ENCODE assay signal across 27 cellular contexts in the genomic region with DNA sequence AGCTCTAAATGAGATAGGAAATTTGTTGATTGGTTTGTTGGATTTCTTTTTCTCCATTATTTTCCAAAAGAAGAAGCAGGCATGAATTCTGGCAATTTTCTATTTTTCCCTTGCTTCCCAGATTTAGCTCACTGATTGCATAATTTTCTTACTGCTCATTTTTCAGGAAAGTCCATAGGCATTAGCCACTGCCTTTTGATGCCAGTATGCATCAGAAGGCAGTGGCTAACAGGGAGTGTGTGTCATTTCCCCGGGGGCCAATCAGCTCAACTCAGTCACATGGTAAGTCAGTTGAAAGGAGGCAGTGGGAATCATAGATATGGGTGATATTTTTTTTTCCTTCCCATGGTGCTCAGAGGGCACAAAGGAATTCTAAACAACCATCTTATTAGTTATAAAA.
DNase-seq lines count a peak whose midpoint lies in the region; ATAC-seq and TF ChIP-seq lines count a peak whose summit lies in the region.
"Had no signal": no experiment of that assay in that cellular context is flagged by ENCODE, and none has a peak within 500 bp of the region (broad histone marks: within the 10 kb centered on the region; RNA-seq: fewer than 3 reads in every experiment).

No MANE protein-coding gene starts in this region.

- CTCF ChIA-PET in MCF 10A (lab: Yijun Ruan, JAX): no interaction called here
- CTCF ChIA-PET in RWPE1 (lab: Yijun Ruan, JAX): interaction anchor here (0.7 kb wide), 1 partner anchor 486 kb away, joined by 3 read pairs; no protein-coding TSS in a partner anchor

- DNase-seq in MCF 10A (ENCODE audit: unreplicated experiment) (peak; percentile 41), breast epithelium (ENCODE audit: low spot score in 2 of 2) (no peak), RWPE1 (ENCODE audit: low spot score) (peak; percentile 27), fibroblast of mammary gland (ENCODE audit: low read depth) (peak; percentile 89), aorta (peak; percentile 62 to 77), NCI-H2029 (lab: John Stamatoyannopoulos, UW) (no peak), NAMALWA (ENCODE audit: low spot score) (no peak), chondrocyte (ENCODE audit: low spot score) (no peak)
- DNase-seq: 8988T; activated CD4-positive, CD25-positive, alpha-beta regulatory T cell treated with anti-CD3 and anti-CD28 coated beads, Interleukin-2, amount 50 U/mL, for 72 hours; activated CD8-positive, alpha-beta T cell treated with anti-CD3 and anti-CD28 coated beads for 36 hours; activated naive CD8-positive, alpha-beta T cell treated with anti-CD3 and anti-CD28 coated beads, Interleukin-2, amount 10 ng/mL, durations not matched to agents 7 days and 5 days; effector CD4-positive, alpha-beta T cell; gastrocnemius medialis; hippocampal formation; immature natural killer cell; KBM-7; left ventricle myocardium inferior; naive thymus-derived CD8-positive, alpha-beta T cell; NCI-H1048; NCI-H2029 treated with DMSO at 0.1 percent for 48 hours; NCI-H226; SHP77 treated with DMSO at 0.1 percent for 48 hours; T-cell had no signal

- no peaks in the 10 kb centered on the region for H3K36me3 ChIP-seq in breast epithelium
- H3K36me3 ChIP-seq in aorta (ENCODE audit: control insufficient read depth in 1 of 2, insufficient read depth in 2 of 2, low read length in 1 of 2): no peaks in the 10 kb centered on the region
- H3K36me3 ChIP-seq: BLaER1, gastrocnemius medialis, left ventricle myocardium inferior had no signal

- intact Hi-C loops in MCF 10A (cut with micrococcal nuclease) (no loop called here), breast epithelium (cut with DNase I; ENCODE audit: low total_unique reads) (no loop called here), aorta (cut with DNase I) (no loop called here)

- no peaks in the 10 kb centered on the region for H3K27me3 ChIP-seq in breast epithelium
- no peaks in the 10 kb centered on the region for H3K27me3 ChIP-seq in aorta (ENCODE audit: control insufficient read depth in 1 of 2, insufficient read depth in 2 of 2, low read length in 1 of 2)
- H3K27me3 ChIP-seq: BLaER1, gastrocnemius medialis had no signal

- POLR2A ChIA-PET in MCF 10A (lab: Yijun Ruan, JAX): no interaction called here
- POLR2A ChIA-PET in RWPE1 (lab: Yijun Ruan, JAX; ENCODE audit: low non-redundant PET): no interaction called here

- ATAC-seq in aorta (ENCODE audit: low FRiP score): no peak
- ATAC-seq: activated CD8-positive, alpha-beta T cell treated with anti-CD3 and anti-CD28 coated beads for 36 hours; gastrocnemius medialis; naive thymus-derived CD8-positive, alpha-beta T cell; T-cell had no signal

- no peak overlapping the region for H3K27ac Mint-ChIP-seq in MCF 10A (ENCODE audit: low read depth, unreplicated experiment)
- H3K27ac Mint-ChIP-seq in chondrocyte (ENCODE audit: unreplicated experiment): no peak overlapping the region
- H3K27ac Mint-ChIP-seq: activated CD8-positive, alpha-beta T cell treated with anti-CD3 and anti-CD28 coated beads for 36 hours; activated naive CD8-positive, alpha-beta T cell treated with anti-CD3 and anti-CD28 coated beads, Interleukin-2, amount 10 ng/mL, durations not matched to agents 7 days and 5 days; immature natural killer cell; mesothelial cell of epicardium; naive thymus-derived CD8-positive, alpha-beta T cell; T-cell had no signal

- peaks cover 0 to under 1% of the 10 kb centered on the region in 2 donors for H3K9me3 ChIP-seq in breast epithelium
- peaks cover 1% of the 10 kb centered on the region for H3K9me3 ChIP-seq in aorta (ENCODE audit: control insufficient read depth, low read length)
- H3K9me3 ChIP-seq: gastrocnemius medialis had no signal

- H3K36me3 Mint-ChIP-seq in MCF 10A (ENCODE audit: insufficient read depth, unreplicated experiment) (no peaks in the 10 kb centered on the region), chondrocyte (ENCODE audit: low read depth) (no peaks in the 10 kb centered on the region)
- H3K36me3 Mint-ChIP-seq: activated naive CD8-positive, alpha-beta T cell treated with anti-CD3 and anti-CD28 coated beads, Interleukin-2, amount 10 ng/mL, durations not matched to agents 7 days and 5 days; immature natural killer cell; mesothelial cell of epicardium; T-cell had no signal

- H3K27me3 Mint-ChIP-seq in MCF 10A (ENCODE audit: insufficient read depth, unreplicated experiment) (no peaks in the 10 kb centered on the region), chondrocyte (ENCODE audit: low read depth) (no peaks in the 10 kb centered on the region)
- H3K27me3 Mint-ChIP-seq: activated CD8-positive, alpha-beta T cell treated with anti-CD3 and anti-CD28 coated beads for 36 hours; activated naive CD8-positive, alpha-beta T cell treated with anti-CD3 and anti-CD28 coated beads, Interleukin-2, amount 10 ng/mL, durations not matched to agents 7 days and 5 days; naive thymus-derived CD8-positive, alpha-beta T cell; T-cell had no signal

- TF ChIP-seq CTCF in MCF 10A (IDR thresholded peaks at IDR 0.05; ENCODE audit: unreplicated experiment) (no peak), breast epithelium (IDR thresholded peaks at IDR 0.05) (no peak), RWPE1 (conservative IDR thresholded peaks at IDR 0.05; ENCODE audit: low read depth) (no peak), fibroblast of mammary gland (conservative IDR thresholded peaks at IDR 0.05; ENCODE audit: control insufficient read depth, insufficient read depth, low read depth, low read length) (no peak), chondrocyte (IDR thresholded peaks at IDR 0.05) (no peak)

- H3K4me1 ChIP-seq in breast epithelium: no peaks in the 10 kb centered on the region
- no peaks in the 10 kb centered on the region for H3K4me1 ChIP-seq in aorta (ENCODE audit: control insufficient read depth in 1 of 2, insufficient read depth in 2 of 2, low read length in 2 of 2)
- H3K4me1 ChIP-seq: gastrocnemius medialis, left ventricle myocardium inferior had no signal

- H3K4me3 ChIP-seq in breast epithelium (no peak overlapping the region), fibroblast of mammary gland (ENCODE audit: control insufficient read depth, low read depth, low read length) (no peak overlapping the region), aorta (ENCODE audit: low read length in 2 of 2) (no peak overlapping the region)
- H3K4me3 ChIP-seq: BLaER1, gastrocnemius medialis, left ventricle myocardium inferior, smooth muscle cell had no signal

- no TSS peak for BruUV-seq in MCF 10A (replicated peaks; lab: Mats Ljungman, UMichigan)

- no peak for TF ChIP-seq POLR2A in breast epithelium (IDR thresholded peaks at IDR 0.05)

- H3K4me1 Mint-ChIP-seq in MCF 10A (ENCODE audit: insufficient read depth, unreplicated experiment) (peaks cover 11% of the 10 kb centered on the region), chondrocyte (ENCODE audit: low read depth) (peaks cover 20% of the 10 kb centered on the region)
- H3K4me1 Mint-ChIP-seq: activated naive CD8-positive, alpha-beta T cell treated with anti-CD3 and anti-CD28 coated beads, Interleukin-2, amount 10 ng/mL, durations not matched to agents 7 days and 5 days; immature natural killer cell; naive thymus-derived CD8-positive, alpha-beta T cell; T-cell had no signal

- H3K9me3 Mint-ChIP-seq in MCF 10A (ENCODE audit: unreplicated experiment): no peaks in the 10 kb centered on the region
- H3K9me3 Mint-ChIP-seq in chondrocyte (ENCODE audit: low read depth): peaks cover 7% of the 10 kb centered on the region
- H3K9me3 Mint-ChIP-seq: mesothelial cell of epicardium had no signal

- no peak overlapping the region for H3K27ac ChIP-seq in breast epithelium
- H3K27ac ChIP-seq in RWPE1: no peak overlapping the region
- no peak overlapping the region for H3K27ac ChIP-seq in aorta (ENCODE audit: low read depth in 1 of 2, low read length in 2 of 2)
- H3K27ac ChIP-seq: BLaER1, gastrocnemius medialis, left ventricle myocardium inferior had no signal

- no peak overlapping the region for H3K4me3 Mint-ChIP-seq in MCF 10A (ENCODE audit: unreplicated experiment)
- H3K4me3 Mint-ChIP-seq in chondrocyte (ENCODE audit: unreplicated experiment): no peak overlapping the region
- H3K4me3 Mint-ChIP-seq: activated CD8-positive, alpha-beta T cell treated with anti-CD3 and anti-CD28 coated beads for 36 hours; activated naive CD8-positive, alpha-beta T cell treated with anti-CD3 and anti-CD28 coated beads, Interleukin-2, amount 10 ng/mL, durations not matched to agents 7 days and 5 days; immature natural killer cell; mesothelial cell of epicardium; naive thymus-derived CD8-positive, alpha-beta T cell; T-cell had no signal

- 72 to 77% methylated on average over 1 of the region's 1 CpG for WGBS in aorta, 2 donors

Comparison
In these comparisons a context has a peak if more than half of its experiments do, and no peak if none do; other contexts are left out.
1. DNase-seq: peak in MCF 10A (single experiment), RWPE1 (single experiment), fibroblast of mammary gland (single experiment) and aorta (2 of 2); none in breast epithelium (0 of 2), NCI-H2029 (single experiment), NAMALWA (single experiment) and chondrocyte (single experiment).